9 cellular contexts compared by ENCODE assay signal in the genomic region with DNA sequence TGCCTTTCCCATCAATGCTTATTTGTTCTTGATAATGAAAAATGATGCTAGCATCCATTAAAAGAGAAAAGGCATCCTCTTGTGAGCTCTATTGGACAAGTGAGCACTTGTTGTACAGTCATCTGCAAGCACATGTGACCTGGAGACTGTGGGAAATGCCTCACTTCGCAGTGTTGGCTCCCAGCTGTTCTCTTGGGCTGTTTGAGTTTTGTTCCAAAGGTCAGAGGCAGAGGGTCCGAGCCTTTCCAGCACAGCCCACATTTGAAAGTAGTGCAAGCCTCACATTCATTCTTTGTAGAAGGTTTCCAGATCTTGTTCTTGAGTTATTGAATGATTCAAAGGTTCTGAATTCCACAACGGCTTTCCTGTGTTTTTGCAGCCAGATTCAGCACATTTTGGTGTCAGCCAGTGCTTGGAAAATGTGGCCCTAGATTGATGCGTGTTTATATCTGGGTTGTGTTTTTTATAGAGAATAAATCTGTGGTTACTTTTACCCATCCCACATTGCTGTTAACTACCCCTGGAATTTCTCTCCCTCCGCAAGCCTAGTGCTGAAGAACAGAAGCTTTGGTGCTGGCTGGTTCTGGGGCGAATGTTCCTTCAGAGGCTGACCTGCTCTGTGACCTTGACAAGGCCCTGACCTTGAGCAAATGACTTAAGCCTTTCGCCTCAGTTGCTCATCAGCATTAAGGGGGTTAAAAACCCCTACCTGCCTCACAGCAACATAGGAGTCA. TPM values are rescaled to one million over a fixed set of nuclear protein-coding genes. Genes with fewer than 3 reads are reported as not detected.
DNase-seq lines count a peak whose midpoint lies in the region; ATAC-seq and TF ChIP-seq lines count a peak whose summit lies in the region.
"Had no signal": no experiment of that assay in that cellular context is flagged by ENCODE, and none has a peak within 500 bp of the region (broad histone marks: within the 10 kb centered on the region; RNA-seq: fewer than 3 reads in every experiment).

No MANE protein-coding gene starts in this region.

- peaks cover 0 to 8% (median 0%) of the 10 kb centered on the region in 5 donors for H3K27me3 Mint-ChIP-seq in naive thymus-derived CD4-positive, alpha-beta T cell

- no peak overlapping the region for H3K27ac Mint-ChIP-seq in naive thymus-derived CD4-positive, alpha-beta T cell

- ATAC-seq in naive thymus-derived CD4-positive, alpha-beta T cell = no peak

- no peak for TF ChIP-seq CTCF in breast epithelium (IDR thresholded peaks at IDR 0.05)

- CTCF ChIA-PET in naive thymus-derived CD4-positive, alpha-beta T cell (lab: Charles Lee) = no interaction called here

- no peaks in the 10 kb centered on the region for H3K36me3 Mint-ChIP-seq in naive thymus-derived CD4-positive, alpha-beta T cell

- no peaks in the 10 kb centered on the region for H3K9me3 ChIP-seq in breast epithelium
- no peaks in the 10 kb centered on the region for H3K9me3 ChIP-seq in naive thymus-derived CD4-positive, alpha-beta T cell (ENCODE audit: control insufficient read depth in 2 of 3, low read length in 3 of 3)

- intact Hi-C loops in breast epithelium (cut with DNase I; ENCODE audit: low total_unique reads) = no loop called here
- intact Hi-C loops in naive thymus-derived CD4-positive, alpha-beta T cell (cut with micrococcal nuclease) = no loop called here

- POLR2A ChIA-PET in naive thymus-derived CD4-positive, alpha-beta T cell (lab: Charles Lee) = no interaction called here

- H3K4me3 Mint-ChIP-seq in naive thymus-derived CD4-positive, alpha-beta T cell = no peak overlapping the region

- no peak overlapping the region for H3K4me3 ChIP-seq in breast epithelium
- H3K4me3 ChIP-seq in naive thymus-derived CD4-positive, alpha-beta T cell (ENCODE audit: low read length) = no peak overlapping the region

- H3K4me1 ChIP-seq in breast epithelium = peaks cover 5 to 10% of the 10 kb centered on the region in 2 donors
- no peaks in the 10 kb centered on the region for H3K4me1 ChIP-seq in naive thymus-derived CD4-positive, alpha-beta T cell (ENCODE audit: control insufficient read depth in 2 of 2, insufficient read depth in 2 of 2, low read length in 2 of 2)

- no peaks in the 10 kb centered on the region for H3K27me3 ChIP-seq in breast epithelium
- no peaks in the 10 kb centered on the region for H3K27me3 ChIP-seq in naive thymus-derived CD4-positive, alpha-beta T cell (ENCODE audit: control insufficient read depth in 2 of 2, insufficient read depth in 2 of 2, low read length in 2 of 2)

- no peak for TF ChIP-seq POLR2A in breast epithelium (IDR thresholded peaks at IDR 0.05)

- DNase-seq in Ammon's horn (ENCODE audit: low spot score) (peak; percentile 96), NCI-H2029 (lab: John Stamatoyannopoulos, UW) (peak; percentile 65), breast epithelium (ENCODE audit: low spot score in 2 of 2) (peak in 1 of 2 donors; percentile 59), middle frontal gyrus (ENCODE audit: extremely low spot score, low spot score) (peak; percentile 74), NCI-H1930 (lab: John Stamatoyannopoulos, UW) (no peak), T-helper 1 cell (no peak), CD1c-positive myeloid dendritic cell (ENCODE audit: extremely low spot score) (no peak)
- DNase-seq in naive thymus-derived CD4-positive, alpha-beta T cell = no peak

- H3K9me3 Mint-ChIP-seq in naive thymus-derived CD4-positive, alpha-beta T cell = peaks cover 0 to 11% (median 0%) of the 10 kb centered on the region in 11 donors

- H3K27ac ChIP-seq in breast epithelium = peak overlapping the region; percentile 34 to 43
- H3K27ac ChIP-seq in naive thymus-derived CD4-positive, alpha-beta T cell (ENCODE audit: low read depth, low read length) = no peak overlapping the region

- H3K4me1 Mint-ChIP-seq in naive thymus-derived CD4-positive, alpha-beta T cell = peaks cover 0 to 3% (median 0%) of the 10 kb centered on the region in 7 donors

- no peaks in the 10 kb centered on the region for H3K36me3 ChIP-seq in breast epithelium
- H3K36me3 ChIP-seq in naive thymus-derived CD4-positive, alpha-beta T cell (ENCODE audit: control insufficient read depth in 2 of 3, insufficient read depth in 3 of 3, low read length in 3 of 3) = no peaks in the 10 kb centered on the region

RNA-seq across cellular contexts. Expression of gene CDH1, which starts 49.8 kb away (rescaled TPM):
- total RNA-seq in breast epithelium = 100 to 1,000 TPM in 1 of 3 donors, 10 to 100 TPM in 1, under 1 TPM in 1; 0.16 to 127 (median 86.5) TPM
- 1 to 10 TPM in 2 of 5 experiments, under 1 TPM in 1, not detected in 2; 0.34 to 1.3 (median 1.2) TPM for total RNA-seq in naive thymus-derived CD4-positive, alpha-beta T cell
- not detected for polyA plus RNA-seq in naive thymus-derived CD4-positive, alpha-beta T cell
- total RNA-seq: RPMI7951 had no signal

RNA-seq across cellular contexts. Expression of gene TANGO6, which starts 56.5 kb away (rescaled TPM):
- total RNA-seq in breast epithelium = 10 to 100 TPM; 13.4 to 26.1 (median 24.6) TPM
- total RNA-seq in naive thymus-derived CD4-positive, alpha-beta T cell = 10 to 100 TPM; 23.9 to 40.4 (median 36.6) TPM
- 10 to 100 TPM; 10.7 to 19.9 TPM for polyA plus RNA-seq in naive thymus-derived CD4-positive, alpha-beta T cell

Comparison
In these comparisons a context has a peak if more than half of its experiments do, and no peak if none do; other contexts are left out.
1. DNase-seq: peak in Ammon's horn (single experiment), NCI-H2029 (single experiment) and middle frontal gyrus (single experiment); none in naive thymus-derived CD4-positive, alpha-beta T cell (0 of 9), NCI-H1930 (0 of 2), T-helper 1 cell (0 of 5) and CD1c-positive myeloid dendritic cell (single experiment).